In genomic region chr11:10654211-10655150, GRCh38 we compare ENCODE assay signal across 8 cellular contexts. TPM values are rescaled to one million over a fixed set of nuclear protein-coding genes. Genes with fewer than 3 reads are reported as not detected.
A peak's percentile ranks its signal among the peaks of the same experiment; 100 is the strongest.
DNase-seq lines count a peak whose midpoint lies in the region; ATAC-seq and TF ChIP-seq lines count a peak whose summit lies in the region.

No MANE protein-coding gene starts in this region.

- H3K27me3 Mint-ChIP-seq in Caco-2 (ENCODE audit: insufficient read depth, unreplicated experiment) (no peaks in the 10 kb centered on the region), T-helper 17 cell (no peaks in the 10 kb centered on the region), endodermal cell (ENCODE audit: insufficient read depth) (no peaks in the 10 kb centered on the region)

- no peak overlapping the region for H2BK15ac ChIP-seq in mesenchymal stem cell (ENCODE audit: low read depth, poor library complexity, severe bottlenecking)

- H3K36me3 ChIP-seq in Caco-2 (ENCODE audit: control insufficient read depth, insufficient read depth, low read length) = no peaks in the 10 kb centered on the region
- no peaks in the 10 kb centered on the region for H3K36me3 ChIP-seq in MM.1S (replicated peaks; ENCODE audit: insufficient read depth, low read length)
- no peaks in the 10 kb centered on the region for H3K36me3 ChIP-seq in endodermal cell (ENCODE audit: control insufficient read depth, insufficient read depth, low read length)
- peaks cover 0 to 3% of the 10 kb centered on the region in 2 experiments for H3K36me3 ChIP-seq in mesenchymal stem cell (ENCODE audit: control insufficient read depth in 1 of 2, insufficient read depth in 2 of 2, low read depth in 1 of 2, low read length in 2 of 2)
- no peaks in the 10 kb centered on the region for H3K36me3 ChIP-seq in vagina

- peaks cover 19% of the 10 kb centered on the region for H3K4me1 Mint-ChIP-seq in Caco-2 (ENCODE audit: low read depth, unreplicated experiment)
- H3K4me1 Mint-ChIP-seq in T-helper 17 cell = peaks cover 4% of the 10 kb centered on the region
- peaks cover 20% of the 10 kb centered on the region for H3K4me1 Mint-ChIP-seq in endodermal cell

- TF ChIP-seq CTCF in Caco-2 (IDR thresholded peaks at IDR 0.05; ENCODE audit: insufficient read depth in 1 of 2, low read depth in 1 of 2, low read length in 1 of 2, severe bottlenecking in 1 of 2, unreplicated experiment in 1 of 2) (peak; percentile 34 to 60), MM.1S (IDR thresholded peaks at IDR 0.05; ENCODE audit: low read length) (peak; percentile 85), endodermal cell (conservative IDR thresholded peaks at IDR 0.05) (peak; percentile 87), vagina (IDR thresholded peaks at IDR 0.05) (peak in 2 of 3 experiments; percentile 26 to 38)

- peak overlapping the region; percentile 75 for H2BK120ac ChIP-seq in mesenchymal stem cell (ENCODE audit: low read depth, low read length)

- no peak overlapping the region for H2BK5ac ChIP-seq in mesenchymal stem cell (ENCODE audit: low read depth, low read length, poor library complexity, severe bottlenecking)

- no peak overlapping the region for H3K9ac ChIP-seq in MM.1S (ENCODE audit: low read length)
- no peak overlapping the region for H3K9ac ChIP-seq in endodermal cell (ENCODE audit: extremely low read depth, low read length, poor library complexity, severe bottlenecking)
- H3K9ac ChIP-seq in mesenchymal stem cell (ENCODE audit: low read length) = peak overlapping the region; percentile 84

- peaks cover 3% of the 10 kb centered on the region for H3K79me1 ChIP-seq in mesenchymal stem cell (replicated peaks; ENCODE audit: low read length, poor library complexity, severe bottlenecking)

- no peaks in the 10 kb centered on the region for H3K9me3 Mint-ChIP-seq in Caco-2 (ENCODE audit: unreplicated experiment)
- no peaks in the 10 kb centered on the region for H3K9me3 Mint-ChIP-seq in endodermal cell

- H3K4me1 ChIP-seq in Caco-2 = peaks cover 64% of the 10 kb centered on the region
- H3K4me1 ChIP-seq in MM.1S (ENCODE audit: low read length) = peaks cover 70% of the 10 kb centered on the region
- H3K4me1 ChIP-seq in endodermal cell (ENCODE audit: control insufficient read depth, insufficient read depth, low read length) = peaks cover 10% of the 10 kb centered on the region
- H3K4me1 ChIP-seq in mesenchymal stem cell (ENCODE audit: control insufficient read depth, insufficient read depth, low read depth, low read length) = peaks cover 34% of the 10 kb centered on the region
- H3K4me1 ChIP-seq in vagina = peaks cover 74% of the 10 kb centered on the region

- H3K27ac Mint-ChIP-seq in Caco-2 (ENCODE audit: unreplicated experiment) (peak overlapping the region; percentile 97), T-helper 17 cell (no peak overlapping the region), endodermal cell (no peak overlapping the region)

- H3K27me3 ChIP-seq in Caco-2 (replicated peaks; ENCODE audit: control insufficient read depth, insufficient read depth, low read length) (no peaks in the 10 kb centered on the region), MM.1S (replicated peaks; ENCODE audit: insufficient read depth, low read length) (no peaks in the 10 kb centered on the region), endodermal cell (ENCODE audit: control insufficient read depth, insufficient read depth, low read length, poor library complexity, severe bottlenecking) (no peaks in the 10 kb centered on the region), mesenchymal stem cell (ENCODE audit: control insufficient read depth in 1 of 2, insufficient read depth in 1 of 2, low read length in 2 of 2) (no peaks in the 10 kb centered on the region), vagina (no peaks in the 10 kb centered on the region)

- DNase-seq in Caco-2 = no peak
- DNase-seq in MM.1S = peak; percentile 64
- DNase-seq in T-helper 17 cell = peak in 1 of 3 donors; percentile 11
- peak; percentile 68 for DNase-seq in endodermal cell
- DNase-seq in mesenchymal stem cell = peak; percentile 62
- no peak for DNase-seq in vagina (ENCODE audit: extremely low spot score in 2 of 2)

- H3K4ac ChIP-seq in mesenchymal stem cell (ENCODE audit: low read depth in 1 of 2, low read length in 2 of 2) = peak overlapping the region in 1 of 2 experiments; percentile 81

- peak overlapping the region; percentile 72 for H2AK5ac ChIP-seq in mesenchymal stem cell (ENCODE audit: low read length, severe bottlenecking)

- no peaks in the 10 kb centered on the region for H4K20me1 ChIP-seq in MM.1S (ENCODE audit: insufficient read depth, low read length)

- H3K4me3 ChIP-seq in Caco-2 (ENCODE audit: low read depth, low read length) (no peak overlapping the region), MM.1S (ENCODE audit: low read length) (no peak overlapping the region), endodermal cell (ENCODE audit: low read length) (no peak overlapping the region), mesenchymal stem cell (ENCODE audit: insufficient read depth in 1 of 2, low read depth in 1 of 2, low read length in 2 of 2) (no peak overlapping the region), vagina (no peak overlapping the region)

- POLR2A ChIA-PET in Caco-2 (lab: Charles Lee) = no interaction called here

- H4K91ac ChIP-seq in mesenchymal stem cell (ENCODE audit: low read length) = no peak overlapping the region

- peaks cover 11% of the 10 kb centered on the region for H3F3A ChIP-seq in MM.1S (ENCODE audit: insufficient read depth, low read length)

- ATAC-seq in GM19372 (IDR thresholded peaks at IDR 0.05; ENCODE audit: low read depth, unreplicated experiment) (peak; percentile 64), T-helper 17 cell (peak; percentile 78), HG03342 (IDR thresholded peaks at IDR 0.05; ENCODE audit: unreplicated experiment) (no peak)

- no peak overlapping the region for H3K23ac ChIP-seq in mesenchymal stem cell (ENCODE audit: low read length in 2 of 2)

- H3K79me2 ChIP-seq in MM.1S (ENCODE audit: low read length) = no peaks in the 10 kb centered on the region

- peak overlapping the region; percentile 29 to 99 for H2BK12ac ChIP-seq in mesenchymal stem cell (ENCODE audit: low read length in 2 of 2)

- no peak overlapping the region for H3K14ac ChIP-seq in mesenchymal stem cell (ENCODE audit: low read length in 2 of 2)

- H3K4me2 ChIP-seq in MM.1S (ENCODE audit: low read depth, low read length) = 0 out of 2 replicates have a peak overlapping the region, but pooled peaks have one; percentile 26
- H3K4me2 ChIP-seq in mesenchymal stem cell (ENCODE audit: low read length, poor library complexity, severe bottlenecking) = no peak overlapping the region

- 77 to 82% methylated on average over 2 to 3 of the region's 3 CpGs for WGBS in endodermal cell (ENCODE audit: insufficient coverage in 1 of 2, insufficient read length in 1 of 2), 2 experiments
- 84% methylated on average over 3 of the region's 3 CpGs for WGBS in mesenchymal stem cell

- H3K9me2 ChIP-seq in MM.1S (replicated peaks; ENCODE audit: insufficient read depth, low read length) = no peaks in the 10 kb centered on the region

- H3K27ac ChIP-seq in MM.1S (ENCODE audit: low read length) (no peak overlapping the region), endodermal cell (ENCODE audit: low read depth, low read length) (no peak overlapping the region), mesenchymal stem cell (ENCODE audit: low read length, poor library complexity, severe bottlenecking) (no peak overlapping the region), vagina (peak overlapping the region; percentile 82)

- no peak overlapping the region for H2AFZ ChIP-seq in MM.1S (ENCODE audit: low read length)
- H2AFZ ChIP-seq in mesenchymal stem cell (ENCODE audit: low read depth, low read length) = no peak overlapping the region

- peak overlapping the region; percentile 21 for H4K8ac ChIP-seq in mesenchymal stem cell (ENCODE audit: low read length)

- intact Hi-C loops in Caco-2 (cut with micrococcal nuclease; ENCODE audit: unreplicated experiment) (loop anchor here (1.0 to 5.0 kb wide), 2 partner anchors 30 to 112 kb away; partner anchors contain the start of gene RNF141), vagina (cut with DNase I) (no loop called here)

- H3K9me3 ChIP-seq in Caco-2 (peaks cover 4% of the 10 kb centered on the region; the same call in 1 of the 2 replicates), MM.1S (replicated peaks; ENCODE audit: insufficient read depth, low read length) (no peaks in the 10 kb centered on the region), T-helper 17 cell (ENCODE audit: control insufficient read depth, low read length, poor library complexity, severe bottlenecking) (no peaks in the 10 kb centered on the region), endodermal cell (ENCODE audit: control insufficient read depth, low read length) (no peaks in the 10 kb centered on the region), mesenchymal stem cell (ENCODE audit: control insufficient read depth, low read length) (no peaks in the 10 kb centered on the region), vagina (no peaks in the 10 kb centered on the region)

- peak overlapping the region; percentile 56 to 91 for H3K18ac ChIP-seq in mesenchymal stem cell (ENCODE audit: low read depth in 1 of 2, low read length in 2 of 2)

- H3K4me3 Mint-ChIP-seq in Caco-2 (ENCODE audit: unreplicated experiment) (no peak overlapping the region), T-helper 17 cell (no peak overlapping the region), endodermal cell (no peak overlapping the region)

- peaks cover 10% of the 10 kb centered on the region for H3K36me3 Mint-ChIP-seq in Caco-2 (ENCODE audit: insufficient read depth, unreplicated experiment)
- H3K36me3 Mint-ChIP-seq in T-helper 17 cell (ENCODE audit: low read depth) = no peaks in the 10 kb centered on the region
- no peaks in the 10 kb centered on the region for H3K36me3 Mint-ChIP-seq in endodermal cell (ENCODE audit: low read depth)

- no TSS peak for BruUV-seq in Caco-2 (replicated peaks; lab: Mats Ljungman, UMichigan)

- CTCF ChIA-PET in Caco-2 (lab: Charles Lee) = interaction anchor here (0.6 to 2.0 kb wide), 2 partner anchors 113 to 1217 kb away, joined by 3 to 7 read pairs; partner anchors contain the start of gene RNF141

- TF ChIP-seq POLR2A in vagina (IDR thresholded peaks at IDR 0.05) = no peak

RNA-seq across cellular contexts. Expression of gene IRAG1, which starts 39.1 kb away (rescaled TPM):
- total RNA-seq in Caco-2 (2022) (0.35 and 0.64 TPM in 2 replicates), T-helper 17 cell (under 1 TPM; 0.17 to 0.99 TPM), endodermal cell (1 to 10 TPM; 4.2 to 7.3 TPM), vagina (18.2 TPM)
- polyA plus RNA-seq in endodermal cell (2013, experiment 1 of 2) = 5.6 TPM
- polyA plus RNA-seq in endodermal cell (2013, experiment 2 of 2) = 5.1 TPM
- 21.1 TPM for polyA plus RNA-seq in mesenchymal stem cell (2013, experiment 1 of 2)
- polyA plus RNA-seq in mesenchymal stem cell (2013, experiment 2 of 2) = 20.4 TPM

Comparison
In these comparisons a context has a peak if more than half of its experiments do, and no peak if none do; other contexts are left out.
1. DNase-seq: peak in MM.1S (single experiment), endodermal cell (single experiment) and mesenchymal stem cell (single experiment); none in Caco-2 (0 of 2) and vagina (0 of 2).
2. CTCF ChIP-seq: peak in every context shown above with its lines; median percentile 87 in endodermal cell; 85 in MM.1S; 47 in Caco-2; 32 in vagina.